1 cellular context compared by ENCODE assay signal in genomic region chr16:3149630-3150345, GRCh38.
A peak's percentile ranks its signal among the peaks of the same experiment; 100 is the strongest.
TF ChIP-seq lines count a peak whose summit lies in the region.

No MANE protein-coding gene starts in this region.

TF ChIP-seq in K562, 482 proteins besides CTCF, POLR2A, EP300 and RAD21 (continues in another document):
- TF ChIP-seq TRIM25 (IDR thresholded peaks at IDR 0.05; ENCODE audit: borderline replicate concordance): no peak
- TF ChIP-seq E2F4 (CRISPR knock-in tag; IDR thresholded peaks at IDR 0.05; ENCODE audit: low read depth): peak; percentile 11
- TF ChIP-seq ARID1B (IDR thresholded peaks at IDR 0.05): peak; percentile 54; the same call in 1 of the 2 replicates
- TF ChIP-seq MLX (CRISPR knock-in tag; conservative IDR thresholded peaks at IDR 0.05): no peak
- peak; percentile 60; the same call in 1 of the 2 replicates for TF ChIP-seq DPF2 (IDR thresholded peaks at IDR 0.05)
- peak; percentile 69 for TF ChIP-seq TFAP4 (CRISPR knock-in tag; IDR thresholded peaks at IDR 0.05; ENCODE audit: borderline replicate concordance)
- peak in 1 of 2 experiments; percentile 64; a peak in 1 of 4 replicates for TF ChIP-seq RCOR1 (IDR thresholded peaks at IDR 0.05; ENCODE audit: borderline replicate concordance in 1 of 2, low read depth in 2 of 2, low read length in 2 of 2)
- no peak for TF ChIP-seq KLF13 (tag; IDR thresholded peaks at IDR 0.05; ENCODE audit: borderline replicate concordance, low read depth)
- TF ChIP-seq MAFG (tag; conservative IDR thresholded peaks at IDR 0.05): no peak
- no peak for TF ChIP-seq HSF4 (CRISPR knock-in tag; IDR thresholded peaks at IDR 0.05; ENCODE audit: borderline replicate concordance)
- TF ChIP-seq PKNOX1 (IDR thresholded peaks at IDR 0.05): no peak
- peak; percentile 59 for TF ChIP-seq VEZF1 (CRISPR knock-in tag; IDR thresholded peaks at IDR 0.05)
- 0 out of 2 replicates have a peak, but pooled peaks have one; percentile 7 for TF ChIP-seq MYNN (IDR thresholded peaks at IDR 0.05)
- TF ChIP-seq MYNN (CRISPR knock-in tag; IDR thresholded peaks at IDR 0.05): no peak
- no peak for TF ChIP-seq TCF7 (IDR thresholded peaks at IDR 0.05; ENCODE audit: borderline replicate concordance)
- peak; percentile 56 to 74 for TF ChIP-seq E2F6 (IDR thresholded peaks at IDR 0.05; ENCODE audit: borderline replicate concordance in 1 of 2, extremely low read depth in 1 of 2, insufficient read depth in 1 of 2, insufficient read length in 1 of 2, low read depth in 1 of 2, low read length in 1 of 2, poor library complexity in 1 of 2, severe bottlenecking in 1 of 2)
- TF ChIP-seq LCOR (CRISPR knock-in tag; IDR thresholded peaks at IDR 0.05): peak; percentile 37; the same call in 1 of the 2 replicates
- no peak for TF ChIP-seq ZNF263 (CRISPR knock-in tag; IDR thresholded peaks at IDR 0.05; ENCODE audit: borderline replicate concordance)
- TF ChIP-seq NR4A1 (CRISPR knock-in tag; IDR thresholded peaks at IDR 0.05): no peak
- TF ChIP-seq NR4A1 (tag; IDR thresholded peaks at IDR 0.05): 0 out of 2 replicates have a peak, but pooled peaks have one; percentile 28
- TF ChIP-seq ZNF589 (CRISPR knock-in tag; IDR thresholded peaks at IDR 0.05; ENCODE audit: low read depth): no peak
- TF ChIP-seq SMAD2 (IDR thresholded peaks at IDR 0.05; ENCODE audit: low read depth, low read length): no peak
- no peak for TF ChIP-seq STAG1 (CRISPR knock-in tag; IDR thresholded peaks at IDR 0.05; ENCODE audit: borderline replicate concordance)
- TF ChIP-seq ZNF512 (tag; IDR thresholded peaks at IDR 0.05): no peak
- TF ChIP-seq GTF2F1 (IDR thresholded peaks at IDR 0.05; ENCODE audit: low read depth, low read length): no peak
- no peak for TF ChIP-seq GABPB1 (CRISPR knock-in tag; IDR thresholded peaks at IDR 0.05)
- no peak for TF ChIP-seq STAT5A (IDR thresholded peaks at IDR 0.05; ENCODE audit: borderline replicate concordance, low read length)
- TF ChIP-seq FOXP1 (CRISPR knock-in tag; IDR thresholded peaks at IDR 0.05): no peak; the same call in 1 of the 2 replicates
- no peak for TF ChIP-seq ZBTB40 (IDR thresholded peaks at IDR 0.05)
- TF ChIP-seq ZBTB40 (CRISPR knock-in tag; IDR thresholded peaks at IDR 0.05): no peak
- TF ChIP-seq RFX1 (IDR thresholded peaks at IDR 0.05): peak; percentile 71
- no peak for TF ChIP-seq NONO (IDR thresholded peaks at IDR 0.05; ENCODE audit: low read depth in 2 of 2, low read length in 1 of 2)
- no peak for TF ChIP-seq NUFIP1 (IDR thresholded peaks at IDR 0.05; ENCODE audit: partially characterized antibody)
- TF ChIP-seq CHD1 (IDR thresholded peaks at IDR 0.05; ENCODE audit: low read length): peak; percentile 47
- TF ChIP-seq CBFB (CRISPR knock-in tag; IDR thresholded peaks at IDR 0.05): no peak
- TF ChIP-seq KDM4B (IDR thresholded peaks at IDR 0.05; ENCODE audit: borderline replicate concordance in 2 of 2, low read depth in 1 of 2): no peak
- peak; percentile 76; the same call in 1 of the 2 replicates for TF ChIP-seq ZBTB7A (IDR thresholded peaks at IDR 0.05; ENCODE audit: borderline replicate concordance, control insufficient read depth, low read depth, low read length)
- no peak for TF ChIP-seq GTF2B (IDR thresholded peaks at IDR 0.05; ENCODE audit: extremely low read depth, insufficient read length)
- TF ChIP-seq ZEB2 (IDR thresholded peaks at IDR 0.05): no peak
- TF ChIP-seq MTA1 (IDR thresholded peaks at IDR 0.05; ENCODE audit: borderline replicate concordance): no peak
- TF ChIP-seq ATF7 (IDR thresholded peaks at IDR 0.05): peak; percentile 41
- no peak for TF ChIP-seq FOXA3 (CRISPR knock-in tag; conservative IDR thresholded peaks at IDR 0.05 in 1 of 2, IDR thresholded peaks at IDR 0.05 in 1 of 2)
- TF ChIP-seq HMG20A (CRISPR knock-in tag; conservative IDR thresholded peaks at IDR 0.05): no peak
- TF ChIP-seq RB1 (IDR thresholded peaks at IDR 0.05; ENCODE audit: low read depth): peak; percentile 50; the same call in 1 of the 2 replicates
